ENCODE assay signal across 7 cellular contexts in the genomic region with DNA sequence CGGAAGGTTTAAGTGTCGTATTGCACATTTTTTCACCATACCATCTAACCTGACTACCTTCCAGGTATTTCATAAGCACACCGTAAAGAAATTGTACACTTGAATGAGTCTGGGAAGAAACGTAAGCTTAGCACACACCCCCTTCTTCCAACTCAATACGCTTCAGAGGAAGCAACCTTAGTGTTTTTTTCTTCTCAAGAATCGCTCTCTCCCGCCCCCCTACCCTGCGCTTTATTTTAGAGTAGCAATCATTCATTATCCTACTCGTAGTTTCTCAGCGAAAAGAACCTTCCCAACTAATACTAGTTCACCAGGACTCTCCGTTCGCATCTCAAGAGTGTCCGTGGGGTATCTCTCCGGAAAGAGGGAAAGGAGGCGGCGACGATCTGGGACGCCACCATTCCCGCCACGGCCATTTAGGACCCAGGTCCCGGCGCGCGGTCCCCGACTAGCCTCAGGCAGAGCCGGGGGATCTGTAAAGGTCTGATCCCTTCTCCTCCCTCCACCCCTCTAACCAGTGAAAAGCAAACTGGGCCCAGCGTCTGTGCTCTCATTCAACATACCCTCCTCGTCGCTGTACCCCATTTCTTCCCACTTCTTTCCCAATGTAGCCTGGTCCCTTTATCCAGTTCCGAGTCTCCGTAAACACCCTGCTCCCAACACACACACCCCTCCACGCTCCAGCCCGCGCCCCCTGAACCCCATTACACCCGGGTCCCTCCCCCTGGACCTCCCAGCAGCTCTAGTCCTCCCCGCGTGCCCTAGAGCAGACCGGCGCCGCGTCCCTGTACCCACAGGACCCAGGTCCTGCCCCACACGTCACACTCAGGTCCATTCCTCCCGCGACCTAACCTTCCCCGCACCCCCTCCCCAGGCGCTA. TPM values are rescaled to one million over a fixed set of nuclear protein-coding genes. Genes with fewer than 3 reads are reported as not detected.
DNase-seq lines count a peak whose midpoint lies in the region; ATAC-seq and TF ChIP-seq lines count a peak whose summit lies in the region.

No MANE protein-coding gene starts in this region.

- H4K20me1 ChIP-seq in DND-41 (ENCODE audit: insufficient read depth, low read length) = no peaks in the 10 kb centered on the region

- H3K27me3 ChIP-seq in DND-41 (ENCODE audit: insufficient read depth, low read length, poor library complexity) (no peaks in the 10 kb centered on the region), muscle layer of colon (ENCODE audit: control insufficient read depth in 1 of 2, insufficient read depth in 2 of 2, low read length in 2 of 2) (no peaks in the 10 kb centered on the region), uterus (no peaks in the 10 kb centered on the region)

- H3K79me2 ChIP-seq in DND-41 (ENCODE audit: insufficient read depth, low read length) = peaks cover 21% of the 10 kb centered on the region

- ATAC-seq in DND-41 (ENCODE audit: insufficient read depth, low read depth) (peak; percentile 65), GM19452 (IDR thresholded peaks at IDR 0.05; ENCODE audit: unreplicated experiment) (peak; percentile 32), T-cell (replicated peaks in 1 of 4) (peak; percentile 14 to 70 (median 44)), esophagus mucosa (peak; percentile 9)

- TF ChIP-seq CTCF in DND-41 (IDR thresholded peaks at IDR 0.05; ENCODE audit: borderline replicate concordance, extremely low read depth, low read length, poor library complexity, severe bottlenecking) (no peak), uterus (IDR thresholded peaks at IDR 0.05) (no peak)

- H3K4me3 Mint-ChIP-seq in T-cell = peak overlapping the region; percentile 81 to 96 (median 92)

- no peaks in the 10 kb centered on the region for H3K9me3 ChIP-seq in DND-41 (ENCODE audit: insufficient read depth, low read length, severe bottlenecking)
- H3K9me3 ChIP-seq in muscle layer of colon (ENCODE audit: low read length) = no peaks in the 10 kb centered on the region
- no peaks in the 10 kb centered on the region for H3K9me3 ChIP-seq in uterus

- H3K4me1 ChIP-seq in DND-41 (ENCODE audit: insufficient read depth, low read length) (peaks cover 23% of the 10 kb centered on the region), muscle layer of colon (ENCODE audit: insufficient read depth, low read length) (peaks cover 8% of the 10 kb centered on the region), uterus (no peaks in the 10 kb centered on the region)

- no peaks in the 10 kb centered on the region for H3K36me3 Mint-ChIP-seq in T-cell

- H3K27ac Mint-ChIP-seq in T-cell = peak overlapping the region; percentile 79 to 97

- H3K9ac ChIP-seq in DND-41 (ENCODE audit: low read depth, low read length) (peak overlapping the region; percentile 86), muscle layer of colon (ENCODE audit: low read length) (peak overlapping the region; percentile 82)

- POLR2A ChIA-PET in T-cell (lab: Charles Lee) = interaction anchor here (0.6 to 1.0 kb wide), 8 partner anchors 11 to 1853 kb away, joined by 3 to 8 read pairs (median 4); no protein-coding TSS in a partner anchor

- 0 out of 2 replicates have a peak, but pooled peaks cover 4% of the 10 kb centered on the region for H3K36me3 ChIP-seq in DND-41 (ENCODE audit: insufficient read depth, low read length)
- H3K36me3 ChIP-seq in muscle layer of colon (ENCODE audit: insufficient read depth, low read length) = no peaks in the 10 kb centered on the region
- H3K36me3 ChIP-seq in uterus = no peaks in the 10 kb centered on the region

- CTCF ChIA-PET in T-cell (lab: Charles Lee) = interaction anchor here in 1 of 2 donors (0.6 to 1.7 kb wide), 10 partner anchors 9 to 528 kb away, joined by 3 to 6 read pairs (median 4); a partner anchor contains a TSS

- H3K27me3 Mint-ChIP-seq in T-cell = no peaks in the 10 kb centered on the region

- peak overlapping the region; percentile 74 for H3K4me2 ChIP-seq in DND-41 (ENCODE audit: insufficient read depth, low read length)

- H3K4me3 ChIP-seq in DND-41 (ENCODE audit: low read depth in 1 of 2, low read length in 2 of 2) (peak overlapping the region; percentile 47 to 83; a peak in 3 of 4 replicates), muscle layer of colon (ENCODE audit: low read depth in 1 of 2, low read length in 2 of 2) (peak overlapping the region; percentile 78 to 92), uterus (peak overlapping the region; percentile 67 to 92)

- peak overlapping the region; percentile 69 for H3K27ac ChIP-seq in DND-41 (ENCODE audit: low read length)
- peak overlapping the region; percentile 64 for H3K27ac ChIP-seq in muscle layer of colon (ENCODE audit: low read depth, low read length)
- H3K27ac ChIP-seq in uterus = peak overlapping the region; percentile 72 to 81

- peak overlapping the region; percentile 87 for H2AFZ ChIP-seq in DND-41 (ENCODE audit: low read depth, low read length)

- no peak for TF ChIP-seq POLR2A in uterus (IDR thresholded peaks at IDR 0.05)

- H3K9me3 Mint-ChIP-seq in T-cell = no peaks in the 10 kb centered on the region

- peaks cover 5 to 26% (median 20%) of the 10 kb centered on the region in 3 donors for H3K4me1 Mint-ChIP-seq in T-cell

- DNase-seq in DND-41 = peak; percentile 27
- peak; percentile 49 for DNase-seq in HK-2 (ENCODE audit: unreplicated experiment)
- DNase-seq in T-cell = peak in 6 of 34 experiments; percentile 0 to 18 (median 7)
- DNase-seq in uterus = no peak

- intact Hi-C loops in uterus (cut with DNase I; ENCODE audit: low total_unique reads) = no loop called here

RNA-seq across cellular contexts. Expression of a gene that starts 16.0 kb away (rescaled TPM):
- total RNA-seq in T-cell = not detected
- 0.44 TPM for total RNA-seq in esophagus mucosa
- total RNA-seq in uterus = 1 to 10 TPM in 2 of 4 donors, not detected in 2; 1.6 to 1.7 TPM

RNA-seq across cellular contexts. Expression of a gene that starts 30.6 kb away (rescaled TPM):
- not detected for total RNA-seq in T-cell
- 0.84 TPM for total RNA-seq in esophagus mucosa
- total RNA-seq in uterus = under 1 TPM in 1 of 4 donors, not detected in 3; 0.37 TPM

RNA-seq across cellular contexts. Expression of a gene that starts 34.1 kb away (rescaled TPM):
- total RNA-seq in T-cell = 1 to 10 TPM; 4.2 to 6.6 (median 5.5) TPM
- 44.8 TPM for total RNA-seq in esophagus mucosa
- total RNA-seq in uterus = 10 to 100 TPM; 10.6 to 73.7 (median 40.5) TPM

Comparison
In these comparisons a context has a peak if more than half of its experiments do, and no peak if none do; other contexts are left out.
1. ATAC-seq: peak in every context shown above with its lines; median percentile 65 in DND-41; 44 in T-cell; 32 in GM19452; 9 in esophagus mucosa.
2. DNase-seq: peak in DND-41 (single experiment) and HK-2 (single experiment); none in uterus (0 of 2).
3. Peak in every context shown above with its lines, with median percentiles within 50 percentile points of each other: H3K27ac ChIP-seq and H3K4me3 ChIP-seq.